Comparison of ENCODE assay signal across 8 cellular contexts in the genomic region with DNA sequence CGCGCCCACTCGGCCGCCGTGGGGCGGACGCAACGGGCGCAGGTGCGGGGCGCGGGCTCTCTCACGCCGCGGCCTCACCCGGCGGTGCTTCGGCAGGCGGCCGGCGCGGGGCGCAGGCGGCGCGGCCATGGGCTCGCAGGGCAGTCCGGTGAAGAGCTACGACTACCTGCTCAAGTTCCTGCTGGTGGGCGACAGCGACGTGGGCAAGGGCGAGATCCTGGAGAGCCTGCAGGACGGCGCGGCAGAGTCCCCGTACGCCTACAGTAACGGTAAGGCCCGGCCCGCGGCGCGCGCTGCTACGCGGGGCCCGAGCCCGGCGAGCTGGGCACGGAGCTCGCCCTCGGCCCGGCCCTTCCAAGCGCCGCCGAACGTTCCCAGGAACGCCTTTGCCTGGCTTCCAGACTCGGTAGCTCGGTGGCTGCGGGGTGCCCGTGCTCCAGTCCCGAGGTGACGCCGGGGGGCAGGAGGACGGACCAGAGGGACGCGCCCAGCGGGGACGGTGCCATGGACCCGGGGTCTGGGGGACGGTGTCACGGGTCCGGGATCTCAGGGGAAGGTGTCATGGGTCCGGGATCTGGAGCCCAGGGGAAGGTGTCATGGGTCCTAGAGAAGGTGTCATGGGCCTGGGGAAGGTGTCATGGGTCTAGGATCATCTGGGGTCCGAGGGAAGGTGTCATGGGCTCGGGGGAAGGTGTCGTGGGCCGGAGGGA. TPM values are rescaled to one million over a fixed set of nuclear protein-coding genes. Genes with fewer than 3 reads are reported as not detected.
A peak's percentile ranks its signal among the peaks of the same experiment; 100 is the strongest.
DNase-seq lines count a peak whose midpoint lies in the region; ATAC-seq, FAIRE-seq and TF ChIP-seq lines count a peak whose summit lies in the region.

No MANE protein-coding gene starts in this region.

- peak overlapping the region; percentile 87 for H3K27ac ChIP-seq in cardiac muscle cell

- peak overlapping the region; percentile 95 for H3K27ac Mint-ChIP-seq in T-helper 17 cell

- no peaks in the 10 kb centered on the region for H3K36me3 ChIP-seq in cardiac muscle cell

- TF ChIP-seq CTCF in cardiac muscle cell (IDR thresholded peaks at IDR 0.05; ENCODE audit: low read depth, low read length) (no peak), fibroblast of the aortic adventitia (IDR thresholded peaks at IDR 0.05; ENCODE audit: insufficient read depth, low read length) (no peak)

- H3K27me3 ChIP-seq in cardiac muscle cell, result no peaks in the 10 kb centered on the region

- H3K4me1 ChIP-seq in cardiac muscle cell (ENCODE audit: low read depth), result peaks cover 13% of the 10 kb centered on the region

- intact Hi-C loops in left cardiac atrium (cut with DNase I) (loop anchor here in 1 of 2 donors (5.0 kb wide), 1 partner anchor 47 kb away; a partner anchor contains a TSS), posterior cingulate gyrus (cut with DNase I) (no loop called here)

- H3K4me3 ChIP-seq in cardiac muscle cell (peak overlapping the region; percentile 78), fibroblast of the aortic adventitia (ENCODE audit: low read depth, low read length) (peak overlapping the region; percentile 91)

- H3K4me3 Mint-ChIP-seq in T-helper 17 cell, result peak overlapping the region; percentile 98

- peaks cover 34% of the 10 kb centered on the region for H3K4me1 Mint-ChIP-seq in T-helper 17 cell

- no peak for ATAC-seq in left cardiac atrium
- ATAC-seq in T-helper 17 cell, result no peak

- H3K9me3 ChIP-seq in cardiac muscle cell (ENCODE audit: low read depth) (no peaks in the 10 kb centered on the region), T-helper 17 cell (ENCODE audit: control insufficient read depth, low read length, poor library complexity, severe bottlenecking) (no peaks in the 10 kb centered on the region)

- peaks cover 3% of the 10 kb centered on the region for H3K36me3 Mint-ChIP-seq in T-helper 17 cell (ENCODE audit: low read depth)

- DNase-seq in cardiac muscle cell (ENCODE audit: low read depth in 1 of 2, low spot score in 1 of 2) (peak; percentile 64 to 66), left cardiac atrium (no peak), T-helper 17 cell (no peak), fibroblast of the aortic adventitia (ENCODE audit: low read depth) (peak; percentile 35), retina (peak; percentile 64), NCI-H2029 (lab: John Stamatoyannopoulos, UW) (no peak), HTR-8/SVneo (ENCODE audit: insufficient read length, low spot score) (no peak), posterior cingulate gyrus (no peak)

- FAIRE-seq in HTR-8/SVneo (lab: Jason Lieb, UNC), result no peak

- no peaks in the 10 kb centered on the region for H3K27me3 Mint-ChIP-seq in T-helper 17 cell

RNA-seq across cellular contexts. Expression of a gene that starts 0.5 kb away (rescaled TPM):
- total RNA-seq in cardiac muscle cell (40.7 and 45.9 TPM in 2 replicates), left cardiac atrium (10 to 100 TPM in 1 of 2 donors, 1 to 10 TPM in 1; 9.9 to 13.5 TPM), T-helper 17 cell (10 to 100 TPM; 10.6 to 11.6 TPM), fibroblast of the aortic adventitia (ENCODE audit: low replicate concordance) (12.0 and 14.6 TPM in 2 replicates)
- polyA plus RNA-seq in cardiac muscle cell, result 30.8 and 36.9 TPM in 2 replicates

RNA-seq across cellular contexts. Expression of a gene that starts 20.6 kb away (rescaled TPM):
- 124 and 126 TPM in 2 replicates for total RNA-seq in cardiac muscle cell
- polyA plus RNA-seq in cardiac muscle cell, result 89.2 and 110 TPM in 2 replicates
- total RNA-seq in left cardiac atrium, result 10 to 100 TPM; 19.1 to 21.3 TPM
- total RNA-seq in T-helper 17 cell, result 10 to 100 TPM; 25.6 to 32.4 TPM
- 20.7 and 29.1 TPM in 2 replicates for total RNA-seq in fibroblast of the aortic adventitia (ENCODE audit: low replicate concordance)

RNA-seq across cellular contexts. Expression of a gene that starts 23.5 kb away (rescaled TPM):
- total RNA-seq in cardiac muscle cell (3.6 and 3.9 TPM in 2 replicates), left cardiac atrium (under 1 TPM; 0.10 to 0.97 TPM), T-helper 17 cell (1 to 10 TPM in 1 of 2 donors, under 1 TPM in 1; 0.86 to 1.4 TPM), fibroblast of the aortic adventitia (ENCODE audit: low replicate concordance) (2.0 and 2.5 TPM in 2 replicates)
- polyA plus RNA-seq in cardiac muscle cell, result 2.2 and 2.6 TPM in 2 replicates

RNA-seq across cellular contexts. Expression of a gene that starts 30.1 kb away (rescaled TPM):
- total RNA-seq in cardiac muscle cell (0.14 and 0.66 TPM in 2 replicates), left cardiac atrium (not detected), T-helper 17 cell (not detected), fibroblast of the aortic adventitia (ENCODE audit: low replicate concordance) (not detected in 2 replicates)
- polyA plus RNA-seq in cardiac muscle cell, result 0.40 TPM in 1 of 2 replicates, not detected in the other

RNA-seq across cellular contexts. Expression of a gene that starts 40.5 kb away (rescaled TPM):
- 85.8 and 125 TPM in 2 replicates for total RNA-seq in cardiac muscle cell
- polyA plus RNA-seq in cardiac muscle cell, result 79.6 and 105 TPM in 2 replicates
- under 1 TPM; 0.21 to 0.50 TPM for total RNA-seq in left cardiac atrium
- under 1 TPM; 0.10 to 0.18 TPM for total RNA-seq in T-helper 17 cell
- 0.18 and 0.25 TPM in 2 replicates for total RNA-seq in fibroblast of the aortic adventitia (ENCODE audit: low replicate concordance)

Comparison
In these comparisons a context has a peak if more than half of its experiments do, and no peak if none do; other contexts are left out.
1. DNase-seq: peak in cardiac muscle cell (2 of 2), fibroblast of the aortic adventitia (single experiment) and retina (single experiment); none in left cardiac atrium (single experiment), T-helper 17 cell (0 of 3), NCI-H2029 (single experiment), HTR-8/SVneo (single experiment) and posterior cingulate gyrus (0 of 10).